ENCODE assay signal across 13 cellular contexts in the genomic region with DNA sequence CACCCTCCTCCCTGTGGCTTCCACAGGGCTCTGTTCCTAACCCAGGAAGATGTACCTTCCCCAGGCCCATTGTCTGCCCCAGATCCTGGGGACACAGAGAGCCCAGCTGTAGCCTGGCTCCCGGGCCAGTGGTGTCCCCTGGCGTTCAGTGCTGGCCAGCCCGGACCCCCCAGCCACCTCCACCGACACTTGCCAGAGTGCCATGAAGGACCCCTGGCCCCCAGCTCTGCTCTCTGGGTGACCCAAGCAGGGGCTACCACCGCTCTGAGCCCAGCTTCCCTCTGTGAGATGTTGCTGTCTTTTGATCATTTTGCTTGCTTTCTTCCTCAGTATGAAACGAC.
DNase-seq lines count a peak whose midpoint lies in the region; ATAC-seq and TF ChIP-seq lines count a peak whose summit lies in the region.
"Had no signal": no experiment of that assay in that cellular context is flagged by ENCODE, and none has a peak within 500 bp of the region (broad histone marks: within the 10 kb centered on the region; RNA-seq: fewer than 3 reads in every experiment).

No MANE protein-coding gene starts in this region.

- no peaks in the 10 kb centered on the region for H3K9me3 Mint-ChIP-seq in T-helper 2 cell treated with Interferon-gamma antibody and Interleukin-4, amounts not matched to agents 5 μg/mL and 100 μg/mL, for 36 hours
- no peaks in the 10 kb centered on the region for H3K9me3 Mint-ChIP-seq in effector memory CD8-positive, alpha-beta T cell
- H3K9me3 Mint-ChIP-seq in stimulated activated effector memory CD8-positive, alpha-beta T cell treated with anti-CD3 and anti-CD28 coated beads, Interleukin-12 subunit alpha, Interleukin-12 subunit beta, amount 100 ng/mL, for 72 hours = no peaks in the 10 kb centered on the region

- no peak for TF ChIP-seq CTCF in RWPE2 (IDR thresholded peaks at IDR 0.05; ENCODE audit: poor library complexity, severe bottlenecking)

- no peak for DNase-seq in T-helper 2 cell treated with Interferon-gamma antibody and Interleukin-4, amounts not matched to agents 5 μg/mL and 100 μg/mL, for 36 hours (ENCODE audit: low spot score)
- DNase-seq in T-helper 2 cell (no peak), RWPE2 (ENCODE audit: low spot score) (no peak)
- no peak for DNase-seq in effector memory CD8-positive, alpha-beta T cell
- no peak for DNase-seq in stimulated activated effector memory CD8-positive, alpha-beta T cell treated with anti-CD3 and anti-CD28 coated beads, Interleukin-12 subunit alpha, Interleukin-12 subunit beta, amount 100 ng/mL, for 72 hours (ENCODE audit: low spot score in 2 of 2)
- no peak for DNase-seq in activated CD8-positive, alpha-beta memory T cell treated with anti-CD3 and anti-CD28 coated beads, Interleukin-2, amount 50 U/mL, for 48 hours
- DNase-seq: amniotic stem cell; EL; erythroblast; stimulated activated CD4-positive, alpha-beta T cell treated with anti-CD3 and anti-CD28 coated beads, Interleukin-1b, Interleukin-23, amount 100 ng/mL, for 48 hours had no signal

- H3K36me3 ChIP-seq in RWPE2 (ENCODE audit: low read depth) = peaks cover 85% of the 10 kb centered on the region
- H3K36me3 ChIP-seq: suprapubic skin had no signal

- peaks cover 28% of the 10 kb centered on the region for H3K4me1 ChIP-seq in RWPE2 (ENCODE audit: insufficient read depth, poor library complexity, severe bottlenecking)

- H3K9me3 ChIP-seq in RWPE2 (ENCODE audit: severe bottlenecking) = no peaks in the 10 kb centered on the region
- H3K9me3 ChIP-seq: suprapubic skin had no signal

- peak overlapping the region; percentile 90 for H3K27ac Mint-ChIP-seq in T-helper 2 cell treated with Interferon-gamma antibody and Interleukin-4, amounts not matched to agents 5 μg/mL and 100 μg/mL, for 36 hours
- peak overlapping the region; percentile 86 to 88 for H3K27ac Mint-ChIP-seq in effector memory CD8-positive, alpha-beta T cell
- H3K27ac Mint-ChIP-seq in stimulated activated effector memory CD8-positive, alpha-beta T cell treated with anti-CD3 and anti-CD28 coated beads, Interleukin-12 subunit alpha, Interleukin-12 subunit beta, amount 100 ng/mL, for 72 hours = peak overlapping the region; percentile 87

- peak overlapping the region; percentile 70 for H3K4me3 Mint-ChIP-seq in T-helper 2 cell treated with Interferon-gamma antibody and Interleukin-4, amounts not matched to agents 5 μg/mL and 100 μg/mL, for 36 hours
- peak overlapping the region; percentile 62 to 66 for H3K4me3 Mint-ChIP-seq in effector memory CD8-positive, alpha-beta T cell
- H3K4me3 Mint-ChIP-seq in stimulated activated effector memory CD8-positive, alpha-beta T cell treated with anti-CD3 and anti-CD28 coated beads, Interleukin-12 subunit alpha, Interleukin-12 subunit beta, amount 100 ng/mL, for 72 hours = peak overlapping the region; percentile 25

- H3K4me3 ChIP-seq in RWPE2 (ENCODE audit: severe bottlenecking) = no peak overlapping the region
- H3K4me3 ChIP-seq: suprapubic skin had no signal

- H3K4me1 Mint-ChIP-seq in T-helper 2 cell treated with Interferon-gamma antibody and Interleukin-4, amounts not matched to agents 5 μg/mL and 100 μg/mL, for 36 hours (ENCODE audit: low read depth) = peaks cover 36% of the 10 kb centered on the region
- H3K4me1 Mint-ChIP-seq in effector memory CD8-positive, alpha-beta T cell (ENCODE audit: low read depth in 2 of 2) = peaks cover 10 to 22% of the 10 kb centered on the region in 2 donors
- peaks cover 24% of the 10 kb centered on the region for H3K4me1 Mint-ChIP-seq in stimulated activated effector memory CD8-positive, alpha-beta T cell treated with anti-CD3 and anti-CD28 coated beads, Interleukin-12 subunit alpha, Interleukin-12 subunit beta, amount 100 ng/mL, for 72 hours

- H3K27me3 ChIP-seq in RWPE2 (ENCODE audit: insufficient read depth, poor library complexity, severe bottlenecking) = no peaks in the 10 kb centered on the region
- H3K27me3 ChIP-seq: suprapubic skin had no signal

- peaks cover 26% of the 10 kb centered on the region for H3K36me3 Mint-ChIP-seq in T-helper 2 cell treated with Interferon-gamma antibody and Interleukin-4, amounts not matched to agents 5 μg/mL and 100 μg/mL, for 36 hours (ENCODE audit: low read depth)
- peaks cover 4% of the 10 kb centered on the region for H3K36me3 Mint-ChIP-seq in effector memory CD8-positive, alpha-beta T cell (ENCODE audit: insufficient read depth)
- peaks cover 7% of the 10 kb centered on the region for H3K36me3 Mint-ChIP-seq in stimulated activated effector memory CD8-positive, alpha-beta T cell treated with anti-CD3 and anti-CD28 coated beads, Interleukin-12 subunit alpha, Interleukin-12 subunit beta, amount 100 ng/mL, for 72 hours

- H3K27me3 Mint-ChIP-seq in T-helper 2 cell treated with Interferon-gamma antibody and Interleukin-4, amounts not matched to agents 5 μg/mL and 100 μg/mL, for 36 hours (ENCODE audit: low read depth) = no peaks in the 10 kb centered on the region
- no peaks in the 10 kb centered on the region for H3K27me3 Mint-ChIP-seq in effector memory CD8-positive, alpha-beta T cell

- ATAC-seq in RWPE2 (ENCODE audit: low read depth) = no peak
- no peak for ATAC-seq in effector memory CD8-positive, alpha-beta T cell (replicated peaks)
- ATAC-seq in stimulated activated effector memory CD8-positive, alpha-beta T cell treated with anti-CD3 and anti-CD28 coated beads, Interleukin-12 subunit alpha, Interleukin-12 subunit beta, amount 100 ng/mL, for 72 hours = no peak
- ATAC-seq in HG03378 (IDR thresholded peaks at IDR 0.05; ENCODE audit: unreplicated experiment) = no peak
- no peak for ATAC-seq in GM21526 (IDR thresholded peaks at IDR 0.05; ENCODE audit: low FRiP score, unreplicated experiment)

- peak overlapping the region; percentile 65 for H3K27ac ChIP-seq in RWPE2 (ENCODE audit: poor library complexity, severe bottlenecking)
